18 cellular contexts compared by ENCODE assay signal in the genomic region with DNA sequence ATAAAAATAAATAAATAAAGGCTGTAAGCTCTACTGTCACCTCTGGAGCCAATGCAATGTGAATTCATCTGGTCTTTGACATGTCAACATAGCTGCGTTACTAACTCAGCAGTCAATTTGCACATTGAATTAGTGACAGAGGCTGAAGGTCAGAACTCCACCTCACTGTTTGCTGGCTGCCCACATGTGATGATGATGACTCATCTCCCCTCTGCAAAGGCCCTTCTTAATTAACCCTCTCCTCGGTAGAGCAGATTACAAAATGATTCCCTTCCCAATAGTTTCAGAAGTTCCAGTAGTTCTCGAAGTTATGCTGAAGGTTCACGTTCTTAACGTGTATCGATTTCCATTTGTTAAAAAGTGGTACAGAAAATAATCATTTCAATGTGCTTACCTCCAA.
DNase-seq lines count a peak whose midpoint lies in the region; ATAC-seq, FAIRE-seq and TF ChIP-seq lines count a peak whose summit lies in the region.
"Had no signal": no experiment of that assay in that cellular context is flagged by ENCODE, and none has a peak within 500 bp of the region (broad histone marks: within the 10 kb centered on the region; RNA-seq: fewer than 3 reads in every experiment).

No MANE protein-coding gene starts in this region.

- H3K4me1 Mint-ChIP-seq in WTC11 = peaks cover 13% of the 10 kb centered on the region
- H3K4me1 Mint-ChIP-seq: activated CD4-positive, alpha-beta T cell treated with anti-CD3 and anti-CD28 coated beads, Interleukin-2, amount 10 ng/mL, durations not matched to agents 7 days and 5 days had no signal

- 40% methylated on average over 4 of the region's 6 CpGs for WGBS in HUES64
- WGBS in HepG2 (ENCODE audit: low lambda C conversion rate) = 40% methylated on average over 6 of the region's 6 CpGs

- TF ChIP-seq EP300 in HepG2 (IDR thresholded peaks at IDR 0.05; ENCODE audit: low read depth in 2 of 2, low read length in 2 of 2) = no peak
- no peak for TF ChIP-seq EP300 in HepG2 (CRISPR knock-in tag; IDR thresholded peaks at IDR 0.05; ENCODE audit: borderline replicate concordance)

- H3K27ac ChIP-seq in HUES64 (ENCODE audit: low read depth, low read length) (0 out of 2 replicates have a peak overlapping the region, but pooled peaks have one; percentile 8), HepG2 (ENCODE audit: extremely low read length, insufficient read depth, low read length) (no peak overlapping the region), coronary artery (no peak overlapping the region)
- H3K27ac ChIP-seq: SJSA1 had no signal

- H3K36me3 Mint-ChIP-seq in WTC11 = no peaks in the 10 kb centered on the region
- H3K36me3 Mint-ChIP-seq: activated naive CD8-positive, alpha-beta T cell had no signal

- H3K27ac Mint-ChIP-seq in WTC11 = no peak overlapping the region
- H3K27ac Mint-ChIP-seq: activated CD4-positive, alpha-beta T cell treated with anti-CD3 and anti-CD28 coated beads, Interleukin-2, amount 10 ng/mL, durations not matched to agents 7 days and 5 days; activated naive CD8-positive, alpha-beta T cell had no signal

- H3K36me3 ChIP-seq in HUES64 (ENCODE audit: insufficient read depth, low read length) (no peaks in the 10 kb centered on the region), HepG2 (replicated peaks in 1 of 2; ENCODE audit: control insufficient read depth in 1 of 2, insufficient read depth in 2 of 2, low read length in 2 of 2) (no peaks in the 10 kb centered on the region)
- H3K36me3 ChIP-seq: SJSA1 had no signal

- intact Hi-C loops in HepG2 (cut with micrococcal nuclease; ENCODE audit: unreplicated experiment) = no loop called here

- H3K4me1 ChIP-seq in HUES64 (ENCODE audit: insufficient read depth, low read length) (peaks cover 19% of the 10 kb centered on the region), HepG2 (ENCODE audit: insufficient read depth, low read length) (0 out of 2 replicates have a peak, but pooled peaks cover 7% of the 10 kb centered on the region)
- H3K4me1 ChIP-seq: SJSA1 had no signal

- no peak overlapping the region for H3K4me2 ChIP-seq in HepG2 (ENCODE audit: low read depth, low read length)

- no peaks in the 10 kb centered on the region for H3K79me2 ChIP-seq in HepG2 (ENCODE audit: insufficient read depth, low read length)

- no peak overlapping the region for H2AFZ ChIP-seq in HepG2 (ENCODE audit: low read length)

- H3K4me3 ChIP-seq in HUES64 (ENCODE audit: low read length) (no peak overlapping the region), HepG2 (replicated peaks in 1 of 3; ENCODE audit: insufficient read depth in 1 of 3, low read depth in 2 of 3, low read length in 3 of 3) (no peak overlapping the region), coronary artery (no peak overlapping the region)
- H3K4me3 ChIP-seq: SJSA1 had no signal

- POLR2A ChIA-PET in WTC11 (lab: Charles Lee) (no interaction called here), HepG2 (lab: Yijun Ruan, JAX) (no interaction called here)

- DNase-seq in Daoy (ENCODE audit: low read depth) (peak; percentile 50), WTC11 (ENCODE audit: low spot score) (no peak), HepG2 (ENCODE audit: low spot score) (peak; percentile 61), coronary artery (ENCODE audit: low spot score) (no peak), KBM-7 (no peak)
- DNase-seq: activated CD4-positive, alpha-beta T cell treated with anti-CD3 and anti-CD28 coated beads, Interleukin-2, amount 10 ng/mL, durations not matched to agents 7 days and 5 days; activated T-cell treated with anti-CD3 and anti-CD28 coated beads, Interleukin-2, amount 50 U/mL, for 1 hour; hypothalamus; NCI-H1417 treated with DMSO at 0.1 percent for 48 hours; NCI-H345 had no signal

- no peak overlapping the region for H3K9ac ChIP-seq in HUES64 (ENCODE audit: low read depth, low read length)
- no peak overlapping the region for H3K9ac ChIP-seq in HepG2 (ENCODE audit: insufficient read depth, low read depth, low read length)

- in situ Hi-C loops in HepG2 (cut with HindIII; ENCODE audit: extremely low pct_ligation_motif_present, low pct_unique_long_range_greater_than_20kb) (no loop called here), KBM-7 (cut with MboI; ENCODE audit: low pct_unique_long_range_greater_than_20kb, low sequenced_read_pairs) (no loop called here)

- BruUV-seq in HepG2 (replicated peaks; lab: Mats Ljungman, UMichigan) = no TSS peak

- no peaks in the 10 kb centered on the region for H4K20me1 ChIP-seq in HepG2 (ENCODE audit: insufficient read depth, low read length)

- peak; percentile 47 for FAIRE-seq in HepG2 (lab: Jason Lieb, UNC)
- FAIRE-seq: bronchial epithelial cell had no signal

- no peak for TF ChIP-seq POLR2A in HepG2 (IDR thresholded peaks at IDR 0.05; ENCODE audit: insufficient read depth in 1 of 2, low read depth in 2 of 2, low read length in 2 of 2)

- peaks cover 3% of the 10 kb centered on the region; the same call in 1 of the 2 replicates for H3K9me3 Mint-ChIP-seq in WTC11
- H3K9me3 Mint-ChIP-seq: activated CD4-positive, alpha-beta T cell treated with anti-CD3 and anti-CD28 coated beads, Interleukin-2, amount 10 ng/mL, durations not matched to agents 7 days and 5 days had no signal

- no peaks in the 10 kb centered on the region for H3K27me3 Mint-ChIP-seq in WTC11 (ENCODE audit: low read depth)
- H3K27me3 Mint-ChIP-seq: activated CD4-positive, alpha-beta T cell treated with anti-CD3 and anti-CD28 coated beads, Interleukin-2, amount 10 ng/mL, durations not matched to agents 7 days and 5 days; activated naive CD8-positive, alpha-beta T cell had no signal

- H3K4me3 Mint-ChIP-seq in WTC11 = no peak overlapping the region
- H3K4me3 Mint-ChIP-seq: activated CD4-positive, alpha-beta T cell treated with anti-CD3 and anti-CD28 coated beads, Interleukin-2, amount 10 ng/mL, durations not matched to agents 7 days and 5 days; activated naive CD8-positive, alpha-beta T cell had no signal

- CTCF ChIA-PET in WTC11 (lab: Charles Lee) (no interaction called here), HepG2 (lab: Yijun Ruan, JAX; ENCODE audit: low intra/inter-chr PET ratio, low total read pairs) (no interaction called here)

- TF ChIP-seq CTCF in WTC11 (IDR thresholded peaks at IDR 0.05) (no peak), HepG2 (CRISPR knock-in tag; IDR thresholded peaks at IDR 0.05) (no peak), coronary artery (IDR thresholded peaks at IDR 0.05) (no peak)

- H3K9me3 ChIP-seq in HUES64 (ENCODE audit: insufficient read depth, low read depth, low read length) (no peaks in the 10 kb centered on the region), HepG2 (ENCODE audit: low read length) (no peaks in the 10 kb centered on the region)
- H3K9me3 ChIP-seq: SJSA1 had no signal

- no peak for TF ChIP-seq RAD21 in HepG2 (CRISPR knock-in tag; IDR thresholded peaks at IDR 0.05)

- peak; percentile 84 for ATAC-seq in WTC11
- peak; percentile 95 for ATAC-seq in HepG2
- no peak for ATAC-seq in GM21786 (IDR thresholded peaks at IDR 0.05; ENCODE audit: unreplicated experiment)
- ATAC-seq in GM21367 (IDR thresholded peaks at IDR 0.05; ENCODE audit: unreplicated experiment) = no peak
- ATAC-seq: left lobe of liver, sciatic nerve had no signal

- H3K27me3 ChIP-seq in HUES64 (ENCODE audit: insufficient read depth, low read length) (no peaks in the 10 kb centered on the region), HepG2 (ENCODE audit: control insufficient read depth in 1 of 2, insufficient read depth in 2 of 2, low read length in 2 of 2) (0 out of 5 replicates have a peak, but pooled peaks cover 0 to 1% of the 10 kb centered on the region in 2 experiments)

TF ChIP-seq in WTC11, 78 proteins besides CTCF, POLR2A, EP300 and RAD21:
- no peak for TF ChIP-seq SMAD3 (CRISPR knock-in tag; IDR thresholded peaks at IDR 0.05; ENCODE audit: borderline replicate concordance)
- TF ChIP-seq, protein P1, sequence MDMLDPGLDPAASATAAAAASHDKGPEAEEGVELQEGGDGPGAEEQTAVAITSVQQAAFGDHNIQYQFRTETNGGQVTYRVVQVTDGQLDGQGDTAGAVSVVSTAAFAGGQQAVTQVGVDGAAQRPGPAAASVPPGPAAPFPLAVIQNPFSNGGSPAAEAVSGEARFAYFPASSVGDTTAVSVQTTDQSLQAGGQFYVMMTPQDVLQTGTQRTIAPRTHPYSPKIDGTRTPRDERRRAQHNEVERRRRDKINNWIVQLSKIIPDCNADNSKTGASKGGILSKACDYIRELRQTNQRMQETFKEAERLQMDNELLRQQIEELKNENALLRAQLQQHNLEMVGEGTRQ (CRISPR knock-in tag; IDR thresholded peaks at IDR 0.05) = 0 out of 2 replicates have a peak, but pooled peaks have one; percentile 29
- TF ChIP-seq ETV6 (CRISPR knock-in tag; IDR thresholded peaks at IDR 0.05) = no peak
- TF ChIP-seq ZNF232 (CRISPR knock-in tag; IDR thresholded peaks at IDR 0.05) = no peak
- TF ChIP-seq SMAD4 (CRISPR knock-in tag; IDR thresholded peaks at IDR 0.05) = no peak

TF ChIP-seq in HepG2, 621 proteins besides CTCF, POLR2A, EP300 and RAD21 (continues in another document):
- peak in 1 of 2 experiments; percentile 66; a peak in 2 of 4 replicates for TF ChIP-seq NR2F1 (CRISPR knock-in tag; IDR thresholded peaks at IDR 0.05)
- TF ChIP-seq FOSL2 (CRISPR knock-in tag; IDR thresholded peaks at IDR 0.05) = peak; percentile 95
- TF ChIP-seq, protein P2, sequence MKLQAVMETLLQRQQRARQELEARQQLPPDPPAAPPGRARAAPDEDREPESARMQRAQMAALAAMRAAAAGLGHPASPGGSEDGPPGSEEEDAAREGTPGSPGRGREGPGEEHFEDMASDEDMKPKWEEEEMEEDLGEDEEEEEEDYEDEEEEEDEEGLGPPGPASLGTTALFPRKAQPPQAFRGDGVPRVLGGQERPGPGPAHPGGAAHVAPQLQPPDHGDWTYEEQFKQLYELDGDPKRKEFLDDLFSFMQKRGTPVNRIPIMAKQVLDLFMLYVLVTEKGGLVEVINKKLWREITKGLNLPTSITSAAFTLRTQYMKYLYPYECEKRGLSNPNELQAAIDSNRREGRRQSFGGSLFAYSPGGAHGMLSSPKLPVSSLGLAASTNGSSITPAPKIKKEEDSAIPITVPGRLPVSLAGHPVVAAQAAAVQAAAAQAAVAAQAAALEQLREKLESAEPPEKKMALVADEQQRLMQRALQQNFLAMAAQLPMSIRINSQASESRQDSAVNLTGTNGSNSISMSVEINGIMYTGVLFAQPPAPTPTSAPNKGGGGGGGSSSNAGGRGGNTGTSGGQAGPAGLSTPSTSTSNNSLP (IDR thresholded peaks at IDR 0.05; ENCODE audit: low read depth, low read length) = 0 out of 2 replicates have a peak, but pooled peaks have one; percentile 36
- TF ChIP-seq ZSCAN25 (CRISPR knock-in tag; IDR thresholded peaks at IDR 0.05) = no peak
- TF ChIP-seq CREB1 (IDR thresholded peaks at IDR 0.05) = peak; percentile 70
- no peak for TF ChIP-seq CREB1 (CRISPR knock-in tag; IDR thresholded peaks at IDR 0.05)

Comparison
In these comparisons a context has a peak if more than half of its experiments do, and no peak if none do; other contexts are left out.
1. DNase-seq: peak in Daoy (single experiment) and HepG2 (single experiment); none in WTC11 (single experiment), coronary artery (single experiment) and KBM-7 (single experiment).
2. ATAC-seq: peak in WTC11 (single experiment) and HepG2 (single experiment); none in GM21786 (single experiment) and GM21367 (single experiment).